In genomic region chr19:44468730-44469129, GRCh38 we compare ENCODE assay signal across 1 cellular context. TPM values are rescaled to one million over a fixed set of nuclear protein-coding genes. Genes with fewer than 3 reads are reported as not detected.
"Had no signal": no experiment of that assay in that cellular context is flagged by ENCODE, and none has a peak within 500 bp of the region (broad histone marks: within the 10 kb centered on the region; RNA-seq: fewer than 3 reads in every experiment).

No MANE protein-coding gene starts in this region.

RNA-seq across cellular contexts. Expression of gene ZNF229, which starts 20.5 kb away (rescaled TPM):
- total RNA-seq: HT-29 had no signal
